1 cellular context compared by ENCODE assay signal in genomic region chr2:106990307-106990706, GRCh38.
TF ChIP-seq lines count a peak whose summit lies in the region.

No MANE protein-coding gene starts in this region.

TF ChIP-seq in SK-N-SH, 30 proteins besides CTCF, POLR2A, EP300 and RAD21 (continued from another document):
- no peak for TF ChIP-seq SMC3 (IDR thresholded peaks at IDR 0.05; ENCODE audit: low read depth, low read length)
- no peak for TF ChIP-seq ELF1 (IDR thresholded peaks at IDR 0.05)
- TF ChIP-seq MAX (IDR thresholded peaks at IDR 0.05; ENCODE audit: low read depth) = no peak
- TF ChIP-seq ZBTB33 (IDR thresholded peaks at IDR 0.05; ENCODE audit: borderline replicate concordance, low read depth) = peak; percentile 66; the same call in 1 of the 2 replicates
- TF ChIP-seq TAF1 (IDR thresholded peaks at IDR 0.05; ENCODE audit: borderline replicate concordance, low read depth, low read length) = 0 out of 2 replicates have a peak, but pooled peaks have one; percentile 35
- TF ChIP-seq CHD2 (IDR thresholded peaks at IDR 0.05; ENCODE audit: low read length, partially characterized antibody) = no peak
- peak; percentile 77 for TF ChIP-seq JUND (IDR thresholded peaks at IDR 0.05)
TF ChIP-seq in SK-N-SH: peak in this region for 14.
